1 cellular context compared by ENCODE assay signal in genomic region chr19:49492573-49493411, GRCh38.
TF ChIP-seq lines count a peak whose summit lies in the region.

No MANE protein-coding gene starts in this region.

TF ChIP-seq in HCT116, 20 proteins besides CTCF, POLR2A, EP300 and RAD21 (continued from another document):
- TF ChIP-seq REST (IDR thresholded peaks at IDR 0.05; ENCODE audit: low read depth) (no peak), ELF1 (IDR thresholded peaks at IDR 0.05; ENCODE audit: borderline replicate concordance, low read depth) (no peak; the same call in 1 of the 2 replicates), CBX3 (IDR thresholded peaks at IDR 0.05; ENCODE audit: low read depth) (peak; percentile 24; the same call in 1 of the 2 replicates), POLR2AphosphoS5 (IDR thresholded peaks at IDR 0.05; ENCODE audit: low read depth, low read length) (peak; percentile 85), ZNF274 (IDR thresholded peaks at IDR 0.05; ENCODE audit: low read depth, low read length) (no peak), CEBPB (IDR thresholded peaks at IDR 0.05; ENCODE audit: low read depth) (peak; percentile 56), JUND (IDR thresholded peaks at IDR 0.05) (peak; percentile 66), ZBTB33 (IDR thresholded peaks at IDR 0.05; ENCODE audit: extremely low read depth, insufficient replicate concordance, low read length) (peak; percentile 49), MAX (IDR thresholded peaks at IDR 0.05) (peak; percentile 25; the same call in 1 of the 2 replicates), SP1 (IDR thresholded peaks at IDR 0.05; ENCODE audit: low read depth) (peak; percentile 43)
